16 cellular contexts compared by ENCODE assay signal in the genomic region with DNA sequence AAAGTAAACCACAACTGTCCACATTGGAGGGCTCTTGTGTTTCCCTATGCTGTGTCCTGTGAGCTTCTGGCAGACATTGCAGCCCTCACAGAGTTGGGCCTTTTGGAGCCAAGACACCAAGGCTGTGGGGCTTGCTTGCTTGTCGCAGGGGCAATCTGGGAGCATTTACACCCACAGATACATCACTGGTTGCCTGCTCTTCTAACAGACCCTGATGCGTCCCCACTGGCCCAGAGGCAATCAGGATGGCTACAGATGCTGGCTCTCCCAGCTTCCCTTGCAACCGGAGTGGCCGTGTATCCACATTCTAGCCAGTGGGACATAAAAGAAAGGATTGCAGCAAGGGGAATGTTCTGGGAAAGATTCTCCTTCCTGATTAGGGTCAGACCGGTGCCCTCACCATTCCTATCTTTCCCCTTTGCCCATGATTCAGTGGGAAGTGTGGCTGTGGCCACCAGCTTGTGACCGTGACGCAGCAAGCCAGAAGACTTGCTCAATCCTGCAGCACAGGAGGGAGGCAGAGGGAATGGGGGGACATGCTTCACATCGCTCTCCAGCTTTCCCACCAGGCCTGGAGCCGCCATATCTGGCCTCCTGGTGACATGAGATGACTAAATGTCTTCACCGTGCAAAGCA.
"Had no signal": no experiment of that assay in that cellular context is flagged by ENCODE, and none has a peak within 500 bp of the region (broad histone marks: within the 10 kb centered on the region; RNA-seq: fewer than 3 reads in every experiment).

No MANE protein-coding gene starts in this region.

- H3K4me3 Mint-ChIP-seq: activated naive CD4-positive, alpha-beta T cell treated with anti-CD3 and anti-CD28 coated beads, Interleukin-2, amount 10 ng/mL, durations not matched to agents 7 days and 5 days; activated T-helper 1 cell treated with anti-CD3 and anti-CD28 coated beads, Interleukin-12 subunit alpha, Interleukin-12 subunit beta, Interleukin-2, Interleukin-4 antibody, amounts not matched to agents 30 ng/mL and 10 ng/mL and 1 ng/mL, durations not matched to agents 14 hours and 24 hours and 36 hours; immature natural killer cell; naive thymus-derived CD8-positive, alpha-beta T cell; stimulated activated effector memory CD8-positive, alpha-beta T cell treated with anti-CD3 and anti-CD28 coated beads, Interleukin-12 subunit alpha, Interleukin-12 subunit beta, amount 100 ng/mL, for 72 hours; T-helper 17 cell had no signal

- H3K27me3 Mint-ChIP-seq: activated naive CD4-positive, alpha-beta T cell treated with anti-CD3 and anti-CD28 coated beads, Interleukin-2, amount 10 ng/mL, durations not matched to agents 7 days and 5 days; naive thymus-derived CD8-positive, alpha-beta T cell; T-helper 17 cell had no signal

- H3K4me3 ChIP-seq: body of pancreas, dorsolateral prefrontal cortex, mucosa of descending colon, right atrium auricular region, smooth muscle cell, transverse colon had no signal

- H3K27ac Mint-ChIP-seq: activated T-helper 1 cell treated with anti-CD3 and anti-CD28 coated beads, Interleukin-12 subunit alpha, Interleukin-12 subunit beta, Interleukin-2, Interleukin-4 antibody, amounts not matched to agents 30 ng/mL and 10 ng/mL and 1 ng/mL, durations not matched to agents 14 hours and 24 hours and 36 hours; immature natural killer cell; T-helper 17 cell had no signal

- H3K27ac ChIP-seq: body of pancreas, neutrophil, right atrium auricular region, transverse colon had no signal

- DNase-seq: activated CD4-positive, alpha-beta T cell treated with anti-CD3 and anti-CD28 coated beads for 48 hours; activated naive CD4-positive, alpha-beta T cell treated with anti-CD3 and anti-CD28 coated beads, Interleukin-2, amount 10 ng/mL, durations not matched to agents 7 days and 5 days; body of pancreas; cerebellar nuclear complex; dorsolateral prefrontal cortex; immature natural killer cell; mucosa of descending colon; naive thymus-derived CD8-positive, alpha-beta T cell; T-helper 17 cell; transverse colon had no signal

- H3K27me3 ChIP-seq: body of pancreas, dorsolateral prefrontal cortex, neutrophil, right atrium auricular region, transverse colon had no signal

- ATAC-seq: body of pancreas; esophagus mucosa; naive thymus-derived CD8-positive, alpha-beta T cell; stimulated activated effector memory CD8-positive, alpha-beta T cell treated with anti-CD3 and anti-CD28 coated beads, Interleukin-12 subunit alpha, Interleukin-12 subunit beta, amount 100 ng/mL, for 72 hours; T-helper 17 cell had no signal

- H3K9me3 ChIP-seq: body of pancreas, mucosa of descending colon, neutrophil, transverse colon had no signal

- H3K36me3 Mint-ChIP-seq: activated naive CD4-positive, alpha-beta T cell treated with anti-CD3 and anti-CD28 coated beads, Interleukin-2, amount 10 ng/mL, durations not matched to agents 7 days and 5 days; immature natural killer cell; stimulated activated effector memory CD8-positive, alpha-beta T cell treated with anti-CD3 and anti-CD28 coated beads, Interleukin-12 subunit alpha, Interleukin-12 subunit beta, amount 100 ng/mL, for 72 hours had no signal

- H3K9me3 Mint-ChIP-seq: immature natural killer cell; stimulated activated effector memory CD8-positive, alpha-beta T cell treated with anti-CD3 and anti-CD28 coated beads, Interleukin-12 subunit alpha, Interleukin-12 subunit beta, amount 100 ng/mL, for 72 hours had no signal

- H3K4me1 Mint-ChIP-seq: activated naive CD4-positive, alpha-beta T cell treated with anti-CD3 and anti-CD28 coated beads, Interleukin-2, amount 10 ng/mL, durations not matched to agents 7 days and 5 days; immature natural killer cell; T-helper 17 cell had no signal

- H3K36me3 ChIP-seq: neutrophil, right atrium auricular region, transverse colon had no signal
